8 cellular contexts compared by ENCODE assay signal in genomic region chr22:44497904-44498242, GRCh38. TPM values are rescaled to one million over a fixed set of nuclear protein-coding genes. Genes with fewer than 3 reads are reported as not detected.
A peak's percentile ranks its signal among the peaks of the same experiment; 100 is the strongest.
DNase-seq lines count a peak whose midpoint lies in the region; ATAC-seq and TF ChIP-seq lines count a peak whose summit lies in the region.

Gene RTL6 (minus strand): TSS chr22:44498233. CDS start chr22:44497556, 677 bp downstream.

- H3K9ac ChIP-seq in mucosa of stomach (ENCODE audit: low read length): peak within 1 kb of the TSS; percentile 86

- H3K9me3 ChIP-seq in mucosa of stomach (ENCODE audit: control insufficient read depth, low read length): no peaks in the 10 kb centered on the region
- H3K9me3 ChIP-seq in aorta (ENCODE audit: control insufficient read depth, low read length): no peaks in the 10 kb centered on the region

- H3K27ac ChIP-seq in dorsolateral prefrontal cortex: peak within 1 kb of the TSS in 53 of 59 donors; percentile 22 to 87 (median 74)
- H3K27ac ChIP-seq in aorta (ENCODE audit: low read depth in 1 of 2, low read length in 2 of 2): no peak within 1 kb of the TSS

- 0 to 1% methylated on average over 10 to 49 of the region's 49 CpGs for WGBS in aorta, 2 donors

- no peaks in the 10 kb centered on the region for H3K27me3 ChIP-seq in dorsolateral prefrontal cortex
- H3K27me3 ChIP-seq in mucosa of stomach (ENCODE audit: control insufficient read depth, insufficient read depth, low read length): no peaks in the 10 kb centered on the region
- no peaks in the 10 kb centered on the region for H3K27me3 ChIP-seq in aorta (ENCODE audit: control insufficient read depth in 1 of 2, insufficient read depth in 2 of 2, low read length in 1 of 2)

- H3K4me3 ChIP-seq in dorsolateral prefrontal cortex (peak within 1 kb of the TSS; percentile 57 to 96 (median 82)), mucosa of stomach (ENCODE audit: low read length) (peak within 1 kb of the TSS; percentile 45), aorta (ENCODE audit: low read length in 2 of 2) (peak within 1 kb of the TSS; percentile 35 to 60)

- in situ Hi-C loops in Caki2 (cut with HindIII; ENCODE audit: low pct_unique_long_range_greater_than_20kb, low sequenced_read_pairs): no loop called here

- TF ChIP-seq CTCF in dorsolateral prefrontal cortex (IDR thresholded peaks at IDR 0.05 in 54 of 56, conservative IDR thresholded peaks at IDR 0.05 in 2 of 56; ENCODE audit: low read depth in 1 of 56, partially characterized antibody in 56 of 56): no peak

- intact Hi-C loops in dorsolateral prefrontal cortex (cut with DNase I) (loop anchor here in 1 of 2 donors (5.0 to 10.0 kb wide), 2 partner anchors 503 to 686 kb away; partner anchors contain the start of gene EFCAB6), aorta (cut with DNase I) (loop anchor here (2.0 to 5.0 kb wide), 3 partner anchors 51 to 137 kb away; no protein-coding TSS in a partner anchor)

- H3K4me1 ChIP-seq in mucosa of stomach (ENCODE audit: control insufficient read depth, insufficient read depth, low read length) (peaks cover 40% of the 10 kb centered on the region), aorta (ENCODE audit: control insufficient read depth in 1 of 2, insufficient read depth in 2 of 2, low read length in 2 of 2) (no peaks in the 10 kb centered on the region)

- ATAC-seq in aorta (ENCODE audit: low FRiP score) (peak; percentile 79), GM21529 (IDR thresholded peaks at IDR 0.05; ENCODE audit: unreplicated experiment) (no peak)

- peaks cover 7% of the 10 kb centered on the region for H3K36me3 ChIP-seq in mucosa of stomach (ENCODE audit: control insufficient read depth, insufficient read depth, low read length)
- H3K36me3 ChIP-seq in aorta (ENCODE audit: control insufficient read depth in 1 of 2, insufficient read depth in 2 of 2, low read length in 1 of 2): no peaks in the 10 kb centered on the region

- DNase-seq in Caki2 (ENCODE audit: low read depth) (no peak), NCI-H226 (peak; percentile 48), dorsolateral prefrontal cortex (no peak), aorta (no peak), AML-193 (lab: John Stamatoyannopoulos, UW) (no peak), NCI-H82 treated with DMSO at 0.1 percent for 48 hours (lab: John Stamatoyannopoulos, UW; ENCODE audit: unreplicated experiment) (no peak)

RNA-seq across cellular contexts. Expression of gene RTL6, which starts in this region (rescaled TPM):
- total RNA-seq in Caki2 (2014; rRNA removed; shearing (Covaris generic); ENCODE audit: low replicate concordance): 24.6 and 28.0 TPM in 2 replicates
- total RNA-seq in dorsolateral prefrontal cortex (10 to 100 TPM; 33.2 to 58.7 (median 44.0) TPM), aorta (10 to 100 TPM; 15.3 to 17.0 TPM)
- 1 to 10 TPM; 7.5 to 8.4 TPM for polyA plus RNA-seq in aorta

Comparison
In these comparisons a context has a peak if more than half of its experiments do, and no peak if none do; other contexts are left out.
1. H3K27ac ChIP-seq: peak in dorsolateral prefrontal cortex (53 of 59); none in aorta (0 of 2).
2. Peak in every context shown above with its lines, with median percentiles within 50 percentile points of each other: H3K4me3 ChIP-seq.